17 cellular contexts compared by ENCODE assay signal in the genomic region with DNA sequence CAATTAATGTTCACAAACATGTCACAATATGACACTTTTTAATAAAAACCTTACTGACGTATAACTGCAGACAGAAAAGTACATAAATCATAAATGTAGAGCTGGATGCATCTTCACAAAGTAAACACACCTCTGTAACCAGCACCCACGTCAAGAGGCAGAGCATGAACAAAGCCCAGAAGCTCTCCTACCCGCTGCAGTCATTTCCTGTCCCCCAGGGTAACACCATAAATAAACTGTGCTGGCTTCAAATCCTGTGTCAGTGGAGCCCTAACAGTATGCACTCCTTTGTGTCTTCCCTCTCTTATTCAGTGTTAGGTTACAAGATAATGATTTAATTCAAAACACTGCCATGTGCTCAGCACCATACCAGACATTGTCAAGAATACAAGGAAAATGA. TPM values are rescaled to one million over a fixed set of nuclear protein-coding genes. Genes with fewer than 3 reads are reported as not detected.
A peak's percentile ranks its signal among the peaks of the same experiment; 100 is the strongest.
DNase-seq lines count a peak whose midpoint lies in the region; ATAC-seq and TF ChIP-seq lines count a peak whose summit lies in the region.
"Had no signal": no experiment of that assay in that cellular context is flagged by ENCODE, and none has a peak within 500 bp of the region (broad histone marks: within the 10 kb centered on the region; RNA-seq: fewer than 3 reads in every experiment).

No MANE protein-coding gene starts in this region.

- DNase-seq in DMS153 (lab: John Stamatoyannopoulos, UW) (peak; percentile 98), NCI-H774 (lab: John Stamatoyannopoulos, UW) (peak; percentile 31), epithelial cell of esophagus (ENCODE audit: low read depth) (peak; percentile 12), MCF 10A (ENCODE audit: unreplicated experiment) (no peak)
- peak; percentile 42 for DNase-seq in Jurkat, Clone E6-1 (ENCODE audit: low read depth, low spot score)
- DNase-seq: activated CD4-positive, alpha-beta memory T cell treated with anti-CD3 and anti-CD28 coated beads for 36 hours; activated effector memory CD4-positive, alpha-beta T cell treated with anti-CD3 and anti-CD28 coated beads, Interleukin-2, amount 50 U/mL, for 16 hours; RPMI8226; substantia nigra had no signal

- H3K4me3 ChIP-seq in Jurkat, Clone E6-1 (ENCODE audit: low read length) = no peak overlapping the region
- H3K4me3 ChIP-seq in epithelial cell of esophagus (ENCODE audit: low read length) = no peak overlapping the region

- H3K27ac Mint-ChIP-seq in MCF 10A (ENCODE audit: low read depth, unreplicated experiment) = no peak overlapping the region
- H3K27ac Mint-ChIP-seq: activated CD4-positive, alpha-beta memory T cell treated with anti-CD3 and anti-CD28 coated beads for 36 hours; memory B cell had no signal

- peaks cover 8% of the 10 kb centered on the region for H3K4me1 Mint-ChIP-seq in MCF 10A (ENCODE audit: insufficient read depth, unreplicated experiment)
- H3K4me1 Mint-ChIP-seq: memory B cell had no signal

- intact Hi-C loops in MCF 10A (cut with micrococcal nuclease) = no loop called here

- no TSS peak for BruUV-seq in MCF 10A (replicated peaks; lab: Mats Ljungman, UMichigan)

- no peak for TF ChIP-seq CTCF in epithelial cell of esophagus (IDR thresholded peaks at IDR 0.05; ENCODE audit: insufficient read depth, low read depth, low read length, missing control alignments)
- no peak for TF ChIP-seq CTCF in MCF 10A (IDR thresholded peaks at IDR 0.05; ENCODE audit: unreplicated experiment)

- CTCF ChIA-PET in MCF 10A (lab: Yijun Ruan, JAX) = interaction anchor here (1.3 kb wide), 1 partner anchor 176 kb away, joined by 3 read pairs; no protein-coding TSS in a partner anchor

- peaks cover 42% of the 10 kb centered on the region for H3K27me3 Mint-ChIP-seq in MCF 10A (ENCODE audit: insufficient read depth, unreplicated experiment)

- no peak for ATAC-seq in GM18519 (IDR thresholded peaks at IDR 0.05; ENCODE audit: low FRiP score, unreplicated experiment)
- no peak for ATAC-seq in HG03280 (IDR thresholded peaks at IDR 0.05; ENCODE audit: unreplicated experiment)
- no peak for ATAC-seq in GM19035 (IDR thresholded peaks at IDR 0.05; ENCODE audit: unreplicated experiment)
- ATAC-seq: HCT116 had no signal

- H3K4me3 Mint-ChIP-seq in MCF 10A (ENCODE audit: unreplicated experiment) = no peak overlapping the region
- H3K4me3 Mint-ChIP-seq: activated CD4-positive, alpha-beta memory T cell treated with anti-CD3 and anti-CD28 coated beads for 36 hours; memory B cell had no signal

- POLR2A ChIA-PET in MCF 10A (lab: Yijun Ruan, JAX) = no interaction called here

- peaks cover 24% of the 10 kb centered on the region for H3K9me3 Mint-ChIP-seq in MCF 10A (ENCODE audit: unreplicated experiment)

- H3K36me3 Mint-ChIP-seq in MCF 10A (ENCODE audit: insufficient read depth, unreplicated experiment) = peaks cover 3% of the 10 kb centered on the region
- H3K36me3 Mint-ChIP-seq: activated CD4-positive, alpha-beta memory T cell treated with anti-CD3 and anti-CD28 coated beads for 36 hours had no signal

RNA-seq across cellular contexts. Expression of a gene that starts 5.7 kb away (rescaled TPM):
- not detected for polyA plus RNA-seq in Jurkat, Clone E6-1 (2012; ENCODE audit: insufficient read depth, insufficient read length)
- total RNA-seq in MCF 10A (2022) = not detected in 2 replicates
- total RNA-seq: activated CD4-positive, alpha-beta memory T cell treated with anti-CD3 and anti-CD28 coated beads for 36 hours; NCI-H460; omental fat pad had no signal
- polyA plus RNA-seq: BJ had no signal
